ENCODE assay signal across 17 cellular contexts in the genomic region with DNA sequence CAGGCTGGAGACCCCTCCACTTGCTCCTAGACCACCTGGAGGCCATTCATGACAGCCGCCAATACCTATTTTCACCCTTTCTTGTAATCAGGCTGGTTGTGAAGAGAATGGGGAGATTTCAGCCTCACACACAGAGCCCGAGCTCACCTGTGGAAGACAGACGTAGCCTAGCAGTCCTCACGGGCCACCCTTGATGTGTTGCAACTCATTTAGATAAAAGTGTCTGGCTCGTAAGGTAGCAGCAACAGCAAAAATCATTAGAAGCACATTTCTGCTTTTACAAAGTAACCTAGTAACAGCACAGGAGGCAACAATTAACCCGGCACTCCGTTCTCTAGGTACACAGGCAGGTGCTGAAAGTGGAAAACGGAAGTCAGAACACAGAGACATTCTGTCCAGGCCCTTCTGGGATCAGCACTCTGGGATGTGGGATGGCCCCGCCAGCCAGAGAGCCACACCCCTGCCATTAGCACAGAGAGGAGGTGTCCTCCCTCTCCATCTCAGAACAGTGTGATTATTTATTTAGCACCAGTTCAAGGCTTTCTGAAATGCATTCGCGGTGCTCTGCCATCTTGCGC.
"Had no signal": no experiment of that assay in that cellular context is flagged by ENCODE, and none has a peak within 500 bp of the region (broad histone marks: within the 10 kb centered on the region; RNA-seq: fewer than 3 reads in every experiment).

No MANE protein-coding gene starts in this region.

- H3K36me3 ChIP-seq: gastrocnemius medialis, heart right ventricle, lower lobe of right lung, thoracic aorta had no signal

- DNase-seq: activated CD4-positive, alpha-beta memory T cell treated with anti-CD3 and anti-CD28 coated beads, Interleukin-2, amount 10 ng/mL, durations not matched to agents 7 days and 5 days; activated CD4-positive, alpha-beta T cell treated with anti-CD3 and anti-CD28 coated beads for 4 hours; activated effector memory CD4-positive, alpha-beta T cell treated with Interleukin-2 at 50 U/mL for 16 hours; activated naive CD4-positive, alpha-beta T cell treated with anti-CD3 and anti-CD28 coated beads, Interleukin-2, amount 50 U/mL, for 16 hours; activated T-cell treated with anti-CD3 and anti-CD28 coated beads, Interleukin-2, amount 50 U/mL, for 24 hours; dorsolateral prefrontal cortex; endodermal cell; gastrocnemius medialis; heart right ventricle; left cardiac atrium; lower lobe of right lung; stimulated activated CD4-positive, alpha-beta T cell treated with anti-CD3 and anti-CD28 coated beads, Interleukin-12 subunit alpha, Interleukin-12 subunit beta, amount 100 ng/mL, for 4 hours had no signal

- H3K4me1 ChIP-seq: lower lobe of right lung had no signal

- FAIRE-seq: astrocyte, TTC549 had no signal

- H3K9me3 ChIP-seq: gastrocnemius medialis, heart right ventricle, lower lobe of right lung, thoracic aorta had no signal

- H3K4me3 ChIP-seq: dorsolateral prefrontal cortex, gastrocnemius medialis, heart right ventricle, lower lobe of right lung, thoracic aorta had no signal

- ATAC-seq: gastrocnemius medialis; heart right ventricle; left cardiac atrium; stimulated activated effector memory CD8-positive, alpha-beta T cell treated with anti-CD3 and anti-CD28 coated beads, Interleukin-12 subunit alpha, Interleukin-12 subunit beta, amount 100 ng/mL, for 72 hours; WTC11 had no signal
